In genomic region chr5:123937230-123937629, GRCh38 we compare ENCODE assay signal across 8 cellular contexts.
DNase-seq lines count a peak whose midpoint lies in the region; ATAC-seq lines count a peak whose summit lies in the region.

No MANE protein-coding gene starts in this region.

- H3K4me3 ChIP-seq in HAP-1 = no peak overlapping the region

- H3K36me3 ChIP-seq in HAP-1 (replicated peaks) = no peaks in the 10 kb centered on the region

- no peaks in the 10 kb centered on the region for H3K4me1 ChIP-seq in HAP-1

- ATAC-seq in GM19324 (IDR thresholded peaks at IDR 0.05; ENCODE audit: low FRiP score, unreplicated experiment) = no peak

- in situ Hi-C loops in HAP-1 (cut with MboI; ENCODE audit: low sequenced_read_pairs) = no loop called here

- no peaks in the 10 kb centered on the region for H3K9me3 ChIP-seq in HAP-1

- no peaks in the 10 kb centered on the region for H3K27me3 ChIP-seq in HAP-1 (ENCODE audit: low read depth)

- DNase-seq in Ammon's horn (ENCODE audit: low spot score) (peak; percentile 24), HAP-1 (ENCODE audit: low spot score in 2 of 2) (peak; percentile 71 to 82), RKO (ENCODE audit: low spot score) (peak; percentile 72), fibroblast of gingiva (ENCODE audit: low read depth) (peak; percentile 51), putamen (ENCODE audit: low spot score) (peak; percentile 15), NCI-H1048 (lab: John Stamatoyannopoulos, UW) (no peak)
- no peak for DNase-seq in stimulated activated CD4-positive, alpha-beta T cell treated with anti-CD3 and anti-CD28 coated beads, Interleukin-15, amount 100 ng/mL, for 24 hours

Comparison
In these comparisons a context has a peak if more than half of its experiments do, and no peak if none do; other contexts are left out.
1. DNase-seq: peak in Ammon's horn (single experiment), HAP-1 (2 of 2), RKO (single experiment), fibroblast of gingiva (single experiment) and putamen (single experiment); none in NCI-H1048 (single experiment) and stimulated activated CD4-positive, alpha-beta T cell treated with anti-CD3 and anti-CD28 coated beads, Interleukin-15, amount 100 ng/mL, for 24 hours (single experiment).